Comparison of ENCODE assay signal across 22 cellular contexts in genomic region chr17:9434502-9435113, GRCh38.
DNase-seq lines count a peak whose midpoint lies in the region; ATAC-seq and TF ChIP-seq lines count a peak whose summit lies in the region.
"Had no signal": no experiment of that assay in that cellular context is flagged by ENCODE, and none has a peak within 500 bp of the region (broad histone marks: within the 10 kb centered on the region; RNA-seq: fewer than 3 reads in every experiment).

No MANE protein-coding gene starts in this region.

- in situ Hi-C loops in Caki2 (cut with HindIII; ENCODE audit: low pct_unique_long_range_greater_than_20kb, low sequenced_read_pairs) = no loop called here

- peaks cover 4% of the 10 kb centered on the region for H3K36me3 Mint-ChIP-seq in osteocyte (ENCODE audit: unreplicated experiment)

- peak; percentile 44 for ATAC-seq in mucosa of descending colon
- ATAC-seq: CD8-positive, alpha-beta T cell; right lobe of liver; T-helper 17 cell; upper lobe of right lung had no signal

- H3K27ac ChIP-seq in tibial artery = no peak overlapping the region
- H3K27ac ChIP-seq: neutrophil, right lobe of liver, upper lobe of right lung had no signal

- TF ChIP-seq CTCF in choroid plexus epithelial cell (conservative IDR thresholded peaks at IDR 0.05; ENCODE audit: low read depth, low read length) (no peak), mucosa of descending colon (IDR thresholded peaks at IDR 0.05) (no peak), tibial artery (IDR thresholded peaks at IDR 0.05) (no peak), osteocyte (IDR thresholded peaks at IDR 0.05) (no peak)

- no peaks in the 10 kb centered on the region for H3K36me3 ChIP-seq in mucosa of descending colon (ENCODE audit: low read depth)
- peaks cover 0 to 3% (median 0%) of the 10 kb centered on the region in 3 donors for H3K36me3 ChIP-seq in tibial artery
- H3K36me3 ChIP-seq: right lobe of liver, upper lobe of right lung had no signal

- H3K27me3 Mint-ChIP-seq in osteocyte (ENCODE audit: unreplicated experiment) = no peaks in the 10 kb centered on the region
- H3K27me3 Mint-ChIP-seq: activated B cell treated with CpG ODN at 0.5 μM for 24 hours; activated naive CD8-positive, alpha-beta T cell treated with anti-CD3 and anti-CD28 coated beads for 36 hours; stimulated activated naive CD8-positive, alpha-beta T cell treated with anti-CD3 and anti-CD28 coated beads, Interleukin-15, Interleukin-2, amounts not matched to agents 100 ng/mL and 50 ng/mL, for 24 hours; T-helper 17 cell had no signal

- no peaks in the 10 kb centered on the region for H3K9me3 Mint-ChIP-seq in osteocyte (ENCODE audit: unreplicated experiment)
- H3K9me3 Mint-ChIP-seq: activated B cell treated with CpG ODN at 0.5 μM for 24 hours; activated naive CD8-positive, alpha-beta T cell treated with anti-CD3 and anti-CD28 coated beads for 36 hours; activated T-helper 1 cell treated with anti-CD3 and anti-CD28 coated beads, Interleukin-12 subunit alpha, Interleukin-12 subunit beta, Interleukin-2, Interleukin-4 antibody, amounts not matched to agents 30 ng/mL and 10 ng/mL and 1 ng/mL, durations not matched to agents 14 hours and 24 hours and 36 hours; CD8-positive, alpha-beta T cell; stimulated activated naive CD8-positive, alpha-beta T cell treated with anti-CD3 and anti-CD28 coated beads, Interleukin-15, Interleukin-2, amounts not matched to agents 100 ng/mL and 50 ng/mL, for 24 hours had no signal

- H3K4me3 Mint-ChIP-seq in osteocyte (ENCODE audit: unreplicated experiment) = no peak overlapping the region
- H3K4me3 Mint-ChIP-seq: activated B cell treated with CpG ODN at 0.5 μM for 24 hours; activated naive CD8-positive, alpha-beta T cell treated with anti-CD3 and anti-CD28 coated beads for 36 hours; activated T-helper 1 cell treated with anti-CD3 and anti-CD28 coated beads, Interleukin-12 subunit alpha, Interleukin-12 subunit beta, Interleukin-2, Interleukin-4 antibody, amounts not matched to agents 30 ng/mL and 10 ng/mL and 1 ng/mL, durations not matched to agents 14 hours and 24 hours and 36 hours; CD8-positive, alpha-beta T cell; stimulated activated naive CD8-positive, alpha-beta T cell treated with anti-CD3 and anti-CD28 coated beads, Interleukin-15, Interleukin-2, amounts not matched to agents 100 ng/mL and 50 ng/mL, for 24 hours had no signal

- H3K27ac Mint-ChIP-seq in osteocyte (ENCODE audit: unreplicated experiment) = no peak overlapping the region
- H3K27ac Mint-ChIP-seq: activated B cell treated with CpG ODN at 0.5 μM for 24 hours; activated naive CD8-positive, alpha-beta T cell treated with anti-CD3 and anti-CD28 coated beads for 36 hours; activated T-helper 1 cell treated with anti-CD3 and anti-CD28 coated beads, Interleukin-12 subunit alpha, Interleukin-12 subunit beta, Interleukin-2, Interleukin-4 antibody, amounts not matched to agents 30 ng/mL and 10 ng/mL and 1 ng/mL, durations not matched to agents 14 hours and 24 hours and 36 hours; CD8-positive, alpha-beta T cell; stimulated activated naive CD8-positive, alpha-beta T cell treated with anti-CD3 and anti-CD28 coated beads, Interleukin-15, Interleukin-2, amounts not matched to agents 100 ng/mL and 50 ng/mL, for 24 hours had no signal

- H3K4me1 ChIP-seq in mucosa of descending colon (ENCODE audit: low read depth) (peaks cover 3% of the 10 kb centered on the region), tibial artery (peaks cover 0 to 12% (median 4%) of the 10 kb centered on the region in 4 donors)
- H3K4me1 ChIP-seq: right lobe of liver had no signal

- H3K9me3 ChIP-seq in mucosa of descending colon = no peaks in the 10 kb centered on the region
- no peaks in the 10 kb centered on the region for H3K9me3 ChIP-seq in tibial artery
- H3K9me3 ChIP-seq: neutrophil, right lobe of liver, upper lobe of right lung had no signal

- H3K4me1 Mint-ChIP-seq in osteocyte (ENCODE audit: unreplicated experiment) = peaks cover 17% of the 10 kb centered on the region

- H3K4me3 ChIP-seq in choroid plexus epithelial cell (ENCODE audit: low read depth, low read length) (no peak overlapping the region), mucosa of descending colon (no peak overlapping the region), tibial artery (no peak overlapping the region)
- H3K4me3 ChIP-seq: right lobe of liver, upper lobe of right lung had no signal

- intact Hi-C loops in mucosa of descending colon (cut with DNase I, micrococcal nuclease) = no loop called here
- intact Hi-C loops in tibial artery (cut with DNase I; ENCODE audit: low total_unique reads) = no loop called here

- DNase-seq in Caki2 (ENCODE audit: low read depth) = peak; percentile 70
- DNase-seq in H4 (ENCODE audit: low spot score) = peak; percentile 35
- peak; percentile 34 for DNase-seq in choroid plexus epithelial cell (ENCODE audit: low read depth)
- peak in 1 of 3 donors; percentile 16 for DNase-seq in mucosa of descending colon
- DNase-seq in dedifferentiated amniotic fluid mesenchymal stem cell (ENCODE audit: extremely low spot score) = no peak
- no peak for DNase-seq in tibial artery
- DNase-seq in osteocyte (ENCODE audit: extremely low spot score, unreplicated experiment) = no peak
- no peak for DNase-seq in mesenteric fat pad (ENCODE audit: low spot score)
- DNase-seq: activated B cell treated with CpG ODN at 0.5 μM for 24 hours; activated naive CD8-positive, alpha-beta T cell treated with anti-CD3 and anti-CD28 coated beads for 36 hours; CD8-positive, alpha-beta T cell; islet precursor cell; KG1; mesenchymal stem cell; NCI-H1048; NCI-H2029; right lobe of liver; T-helper 17 cell; upper lobe of right lung had no signal

- no peaks in the 10 kb centered on the region for H3K27me3 ChIP-seq in tibial artery
- H3K27me3 ChIP-seq: neutrophil, right lobe of liver, upper lobe of right lung had no signal

Comparison
In these comparisons a context has a peak if more than half of its experiments do, and no peak if none do; other contexts are left out.
1. DNase-seq: peak in Caki2 (single experiment), H4 (single experiment) and choroid plexus epithelial cell (single experiment); none in dedifferentiated amniotic fluid mesenchymal stem cell (single experiment), tibial artery (0 of 2), osteocyte (single experiment) and mesenteric fat pad (single experiment).